ENCODE assay signal across 13 cellular contexts in genomic region chr5:163941068-163941467, GRCh38.
"Had no signal": no experiment of that assay in that cellular context is flagged by ENCODE, and none has a peak within 500 bp of the region (broad histone marks: within the 10 kb centered on the region; RNA-seq: fewer than 3 reads in every experiment).

No MANE protein-coding gene starts in this region.

- H3K36me3 Mint-ChIP-seq: activated naive CD8-positive, alpha-beta T cell treated with anti-CD3 and anti-CD28 coated beads, Interleukin-2, amount 10 ng/mL, durations not matched to agents 7 days and 5 days; brain had no signal

- H3K4me3 Mint-ChIP-seq: activated naive CD8-positive, alpha-beta T cell treated with anti-CD3 and anti-CD28 coated beads, Interleukin-2, amount 10 ng/mL, durations not matched to agents 7 days and 5 days; brain; neural crest cell had no signal

- H3K27ac Mint-ChIP-seq: activated naive CD8-positive, alpha-beta T cell treated with anti-CD3 and anti-CD28 coated beads, Interleukin-2, amount 10 ng/mL, durations not matched to agents 7 days and 5 days; brain had no signal

- H3K4me1 Mint-ChIP-seq: brain, neural crest cell had no signal

- H3K27me3 Mint-ChIP-seq: activated naive CD8-positive, alpha-beta T cell treated with anti-CD3 and anti-CD28 coated beads, Interleukin-2, amount 10 ng/mL, durations not matched to agents 7 days and 5 days; brain had no signal

- ATAC-seq: esophagus mucosa, sciatic nerve, upper lobe of right lung had no signal

- H3K27ac ChIP-seq: colonic mucosa, stomach, thoracic aorta, upper lobe of right lung had no signal

- DNase-seq: activated CD4-positive, alpha-beta T cell treated with anti-CD3 and anti-CD28 coated beads, Interleukin-2, amount 50 U/mL, for 1 hour; activated naive CD4-positive, alpha-beta T cell; activated naive CD8-positive, alpha-beta T cell treated with anti-CD3 and anti-CD28 coated beads, Interleukin-2, amount 10 ng/mL, durations not matched to agents 7 days and 5 days; central memory CD4-positive, alpha-beta T cell; colonic mucosa; midbrain; stomach; upper lobe of right lung had no signal
